ENCODE assay signal across 23 cellular contexts in genomic region chr12:52529417-52529816, GRCh38. TPM values are rescaled to one million over a fixed set of nuclear protein-coding genes. Genes with fewer than 3 reads are reported as not detected.
DNase-seq lines count a peak whose midpoint lies in the region; ATAC-seq and TF ChIP-seq lines count a peak whose summit lies in the region.
"Had no signal": no experiment of that assay in that cellular context is flagged by ENCODE, and none has a peak within 500 bp of the region (broad histone marks: within the 10 kb centered on the region; RNA-seq: fewer than 3 reads in every experiment).

No MANE protein-coding gene starts in this region.

- peaks cover 4% of the 10 kb centered on the region for H3K27me3 Mint-ChIP-seq in activated naive CD4-positive, alpha-beta T cell treated with anti-CD3 and anti-CD28 coated beads, Interleukin-2, amount 10 ng/mL, durations not matched to agents 7 days and 5 days
- H3K27me3 Mint-ChIP-seq in activated naive CD4-positive, alpha-beta T cell treated with anti-CD3 and anti-CD28 coated beads for 36 hours (ENCODE audit: low read depth) = no peaks in the 10 kb centered on the region
- H3K27me3 Mint-ChIP-seq in natural killer cell treated with Interleukin-12 subunit alpha and Interleukin-12 subunit beta and Interleukin-15 and Interleukin-18, amount 100 ng/mL, for 72 hours = peaks cover 0 to 3% of the 10 kb centered on the region in 2 donors
- peaks cover 3 to 10% of the 10 kb centered on the region in 2 donors for H3K27me3 Mint-ChIP-seq in natural killer cell (ENCODE audit: low read depth in 2 of 2)
- H3K27me3 Mint-ChIP-seq: B cell; CD4-positive, alpha-beta T cell had no signal

- no peak overlapping the region for H3K27ac ChIP-seq in coronary artery
- H3K27ac ChIP-seq: 22Rv1, BLaER1, C4-2B, GM23248 had no signal

- CTCF ChIA-PET in activated naive CD4-positive, alpha-beta T cell treated with anti-CD3 and anti-CD28 coated beads, Interleukin-2, amount 10 ng/mL, durations not matched to agents 7 days and 5 days (lab: Charles Lee) = interaction anchor here (1.3 kb wide), 1 partner anchor 350 kb away, joined by 3 read pairs; no protein-coding TSS in a partner anchor
- CTCF ChIA-PET in activated naive CD4-positive, alpha-beta T cell treated with anti-CD3 and anti-CD28 coated beads for 36 hours (lab: Charles Lee) = no interaction called here

- H3K4me3 ChIP-seq in coronary artery = no peak overlapping the region
- H3K4me3 ChIP-seq: BLaER1, GM12878, GM23248 had no signal

- peaks cover 3% of the 10 kb centered on the region for H3K4me1 Mint-ChIP-seq in activated naive CD4-positive, alpha-beta T cell treated with anti-CD3 and anti-CD28 coated beads, Interleukin-2, amount 10 ng/mL, durations not matched to agents 7 days and 5 days
- no peaks in the 10 kb centered on the region for H3K4me1 Mint-ChIP-seq in activated naive CD4-positive, alpha-beta T cell treated with anti-CD3 and anti-CD28 coated beads for 36 hours (ENCODE audit: low read depth)
- peaks cover 12 to 42% of the 10 kb centered on the region in 2 donors for H3K4me1 Mint-ChIP-seq in natural killer cell treated with Interleukin-12 subunit alpha and Interleukin-12 subunit beta and Interleukin-15 and Interleukin-18, amount 100 ng/mL, for 72 hours (ENCODE audit: low read depth in 2 of 2)
- H3K4me1 Mint-ChIP-seq in natural killer cell = peaks cover 42 to 44% of the 10 kb centered on the region in 2 donors
- H3K4me1 Mint-ChIP-seq: B cell had no signal

- no peak for TF ChIP-seq CTCF in natural killer cell (IDR thresholded peaks at IDR 0.05)
- no peak for TF ChIP-seq CTCF in coronary artery (IDR thresholded peaks at IDR 0.05)

- peak overlapping the region; percentile 49 for H3K27ac Mint-ChIP-seq in activated naive CD4-positive, alpha-beta T cell treated with anti-CD3 and anti-CD28 coated beads, Interleukin-2, amount 10 ng/mL, durations not matched to agents 7 days and 5 days
- no peak overlapping the region for H3K27ac Mint-ChIP-seq in activated naive CD4-positive, alpha-beta T cell treated with anti-CD3 and anti-CD28 coated beads for 36 hours
- no peak overlapping the region for H3K27ac Mint-ChIP-seq in natural killer cell treated with Interleukin-12 subunit alpha and Interleukin-12 subunit beta and Interleukin-15 and Interleukin-18, amount 100 ng/mL, for 72 hours
- H3K27ac Mint-ChIP-seq in natural killer cell = no peak overlapping the region
- H3K27ac Mint-ChIP-seq: B cell; CD4-positive, alpha-beta T cell had no signal

- H3K36me3 Mint-ChIP-seq in activated naive CD4-positive, alpha-beta T cell treated with anti-CD3 and anti-CD28 coated beads, Interleukin-2, amount 10 ng/mL, durations not matched to agents 7 days and 5 days = no peaks in the 10 kb centered on the region
- H3K36me3 Mint-ChIP-seq in activated naive CD4-positive, alpha-beta T cell treated with anti-CD3 and anti-CD28 coated beads for 36 hours (ENCODE audit: low read depth) = no peaks in the 10 kb centered on the region
- no peaks in the 10 kb centered on the region for H3K36me3 Mint-ChIP-seq in natural killer cell treated with Interleukin-12 subunit alpha and Interleukin-12 subunit beta and Interleukin-15 and Interleukin-18, amount 100 ng/mL, for 72 hours
- no peaks in the 10 kb centered on the region for H3K36me3 Mint-ChIP-seq in natural killer cell
- H3K36me3 Mint-ChIP-seq: CD8-positive, alpha-beta memory T cell had no signal

- no peak for DNase-seq in activated naive CD4-positive, alpha-beta T cell treated with anti-CD3 and anti-CD28 coated beads, Interleukin-2, amount 10 ng/mL, durations not matched to agents 7 days and 5 days
- no peak for DNase-seq in activated naive CD4-positive, alpha-beta T cell treated with anti-CD3 and anti-CD28 coated beads for 36 hours
- peak; percentile 13 for DNase-seq in natural killer cell treated with Interleukin-12 subunit alpha and Interleukin-12 subunit beta and Interleukin-15 and Interleukin-18, amount 100 ng/mL, for 72 hours (ENCODE audit: low spot score)
- DNase-seq in natural killer cell (no peak), islet precursor cell (peak; percentile 32), ureter (ENCODE audit: low spot score) (peak; percentile 28), coronary artery (ENCODE audit: low spot score) (no peak), NCI-H128 (lab: John Stamatoyannopoulos, UW; ENCODE audit: unreplicated experiment) (no peak)
- DNase-seq: CD8-positive, alpha-beta memory T cell; DMS 273 treated with DMSO at 0.1 percent for 48 hours; DMS79; EL; GDM1; GM23248; H7; HCEC 1CT had no signal

- no peak for ATAC-seq in natural killer cell treated with Interleukin-12 subunit alpha and Interleukin-12 subunit beta and Interleukin-15 and Interleukin-18, amount 100 ng/mL, for 72 hours
- ATAC-seq in natural killer cell = no peak
- ATAC-seq: GM12878 had no signal

- intact Hi-C loops in activated naive CD4-positive, alpha-beta T cell treated with anti-CD3 and anti-CD28 coated beads for 36 hours (cut with micrococcal nuclease) = no loop called here
- intact Hi-C loops in natural killer cell (cut with micrococcal nuclease) = no loop called here

- H3K4me3 Mint-ChIP-seq in activated naive CD4-positive, alpha-beta T cell treated with anti-CD3 and anti-CD28 coated beads, Interleukin-2, amount 10 ng/mL, durations not matched to agents 7 days and 5 days = no peak overlapping the region
- no peak overlapping the region for H3K4me3 Mint-ChIP-seq in activated naive CD4-positive, alpha-beta T cell treated with anti-CD3 and anti-CD28 coated beads for 36 hours
- no peak overlapping the region for H3K4me3 Mint-ChIP-seq in natural killer cell treated with Interleukin-12 subunit alpha and Interleukin-12 subunit beta and Interleukin-15 and Interleukin-18, amount 100 ng/mL, for 72 hours
- no peak overlapping the region for H3K4me3 Mint-ChIP-seq in natural killer cell
- H3K4me3 Mint-ChIP-seq: B cell; CD4-positive, alpha-beta T cell; CD8-positive, alpha-beta memory T cell had no signal

- H3K9me3 Mint-ChIP-seq in activated naive CD4-positive, alpha-beta T cell treated with anti-CD3 and anti-CD28 coated beads, Interleukin-2, amount 10 ng/mL, durations not matched to agents 7 days and 5 days = no peaks in the 10 kb centered on the region
- no peaks in the 10 kb centered on the region for H3K9me3 Mint-ChIP-seq in activated naive CD4-positive, alpha-beta T cell treated with anti-CD3 and anti-CD28 coated beads for 36 hours
- H3K9me3 Mint-ChIP-seq in natural killer cell treated with Interleukin-12 subunit alpha and Interleukin-12 subunit beta and Interleukin-15 and Interleukin-18, amount 100 ng/mL, for 72 hours = no peaks in the 10 kb centered on the region
- no peaks in the 10 kb centered on the region for H3K9me3 Mint-ChIP-seq in natural killer cell
- H3K9me3 Mint-ChIP-seq: CD4-positive, alpha-beta T cell; CD8-positive, alpha-beta memory T cell had no signal

RNA-seq across cellular contexts. Expression of gene KRT5, which starts 9.2 kb away (rescaled TPM):
- total RNA-seq in activated naive CD4-positive, alpha-beta T cell treated with anti-CD3 and anti-CD28 coated beads for 36 hours = not detected
- not detected for total RNA-seq in natural killer cell treated with Interleukin-12 subunit alpha and Interleukin-12 subunit beta and Interleukin-15 and Interleukin-18, amount 100 ng/mL, for 72 hours
- total RNA-seq in natural killer cell (under 1 TPM in 2 of 3 donors, not detected in 1; 0.40 to 0.70 TPM), ureter (388 TPM)
- total RNA-seq: B cell; CD8-positive, alpha-beta memory T cell; GM12878; GM23248; H1; H7 had no signal

RNA-seq across cellular contexts. Expression of gene KRT71, which starts 23.5 kb away (rescaled TPM):
- not detected for total RNA-seq in activated naive CD4-positive, alpha-beta T cell treated with anti-CD3 and anti-CD28 coated beads for 36 hours
- not detected for total RNA-seq in natural killer cell treated with Interleukin-12 subunit alpha and Interleukin-12 subunit beta and Interleukin-15 and Interleukin-18, amount 100 ng/mL, for 72 hours
- not detected for total RNA-seq in natural killer cell
- not detected for total RNA-seq in ureter
- total RNA-seq: B cell; CD4-positive, alpha-beta T cell; CD8-positive, alpha-beta memory T cell; GM12878; GM23248; H1; H7 had no signal

RNA-seq across cellular contexts. Expression of gene KRT6A, which starts 36.4 kb away (rescaled TPM):
- not detected for total RNA-seq in activated naive CD4-positive, alpha-beta T cell treated with anti-CD3 and anti-CD28 coated beads for 36 hours
- not detected for total RNA-seq in natural killer cell treated with Interleukin-12 subunit alpha and Interleukin-12 subunit beta and Interleukin-15 and Interleukin-18, amount 100 ng/mL, for 72 hours
- total RNA-seq in natural killer cell = not detected
- 28.7 TPM for total RNA-seq in ureter
- total RNA-seq: B cell; CD4-positive, alpha-beta T cell; CD8-positive, alpha-beta memory T cell; GM12878; GM23248; H1; H7 had no signal

RNA-seq across cellular contexts. Expression of gene KRT74, which starts 44.2 kb away (rescaled TPM):
- total RNA-seq in activated naive CD4-positive, alpha-beta T cell treated with anti-CD3 and anti-CD28 coated beads for 36 hours = not detected
- total RNA-seq in natural killer cell treated with Interleukin-12 subunit alpha and Interleukin-12 subunit beta and Interleukin-15 and Interleukin-18, amount 100 ng/mL, for 72 hours = not detected
- total RNA-seq in natural killer cell (1 to 10 TPM in 1 of 3 donors, under 1 TPM in 2; 0.38 to 1.2 (median 0.38) TPM), ureter (0.26 TPM)
- total RNA-seq: B cell; CD8-positive, alpha-beta memory T cell; GM12878; GM23248; H1; H7 had no signal

RNA-seq across cellular contexts. Expression of gene KRT6C, which starts 55.8 kb away (rescaled TPM):
- not detected for total RNA-seq in activated naive CD4-positive, alpha-beta T cell treated with anti-CD3 and anti-CD28 coated beads for 36 hours
- total RNA-seq in natural killer cell treated with Interleukin-12 subunit alpha and Interleukin-12 subunit beta and Interleukin-15 and Interleukin-18, amount 100 ng/mL, for 72 hours = not detected
- total RNA-seq in natural killer cell = not detected
- total RNA-seq in ureter = 0.39 TPM
- total RNA-seq: B cell; CD4-positive, alpha-beta T cell; CD8-positive, alpha-beta memory T cell; GM12878; GM23248; H1; H7 had no signal

Comparison
In these comparisons a context has a peak if more than half of its experiments do, and no peak if none do; other contexts are left out.
1. DNase-seq: peak in natural killer cell treated with Interleukin-12 subunit alpha and Interleukin-12 subunit beta and Interleukin-15 and Interleukin-18, amount 100 ng/mL, for 72 hours (single experiment), islet precursor cell (single experiment) and ureter (single experiment); none in activated naive CD4-positive, alpha-beta T cell treated with anti-CD3 and anti-CD28 coated beads, Interleukin-2, amount 10 ng/mL, durations not matched to agents 7 days and 5 days (single experiment), activated naive CD4-positive, alpha-beta T cell treated with anti-CD3 and anti-CD28 coated beads for 36 hours (single experiment), natural killer cell (single experiment), coronary artery (single experiment) and NCI-H128 (single experiment).
2. RNA of gene KRT5, which starts 9.2 kb away (total RNA-seq): 388 TPM in ureter (single experiment); 0.40 to 0.70 TPM in natural killer cell, not detected in activated naive CD4-positive, alpha-beta T cell treated with anti-CD3 and anti-CD28 coated beads for 36 hours and not detected in natural killer cell treated with Interleukin-12 subunit alpha and Interleukin-12 subunit beta and Interleukin-15 and Interleukin-18, amount 100 ng/mL, for 72 hours; every median in the first group is over 100 times any median in the second.
3. RNA of gene KRT6A, which starts 36.4 kb away (total RNA-seq): 28.7 TPM in ureter (single experiment); not detected in activated naive CD4-positive, alpha-beta T cell treated with anti-CD3 and anti-CD28 coated beads for 36 hours, not detected in natural killer cell treated with Interleukin-12 subunit alpha and Interleukin-12 subunit beta and Interleukin-15 and Interleukin-18, amount 100 ng/mL, for 72 hours and not detected in natural killer cell; every median in the first group is over 10 times any median in the second.